9 cellular contexts compared by ENCODE assay signal in the genomic region with DNA sequence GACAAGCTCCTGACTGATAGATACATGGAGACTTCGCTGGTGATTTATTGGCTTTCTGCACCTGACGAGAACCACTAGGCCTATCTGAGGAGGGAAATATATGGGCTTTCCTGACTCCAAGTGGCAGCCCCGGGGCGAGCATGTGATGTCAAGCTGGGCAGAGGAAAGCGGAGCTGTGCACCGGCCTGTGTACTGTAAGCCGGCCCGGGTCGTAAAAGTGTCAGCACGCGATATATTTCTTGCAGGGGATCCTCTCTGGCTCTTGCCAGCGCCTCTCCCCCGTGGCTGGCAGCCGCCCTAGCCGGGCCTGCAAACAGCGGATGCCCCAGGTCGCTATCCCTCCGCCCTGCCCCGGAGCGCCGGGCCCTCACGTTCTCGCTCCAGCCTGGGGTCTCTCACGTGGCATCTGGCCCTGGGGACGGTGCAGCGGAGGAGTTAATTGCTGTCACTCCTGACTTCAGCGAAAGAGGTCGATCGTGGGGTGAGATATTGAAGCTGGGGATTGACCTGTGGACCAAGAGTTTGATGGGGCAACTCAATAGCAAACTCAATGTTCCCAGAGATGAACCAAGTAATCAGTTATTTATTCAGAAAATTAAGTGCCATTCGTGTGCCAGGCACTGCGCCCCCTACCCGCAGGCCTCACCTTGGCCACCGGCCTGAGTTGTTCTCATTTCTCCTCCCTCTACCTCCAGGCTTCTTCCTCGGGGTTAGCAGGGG. TPM values are rescaled to one million over a fixed set of nuclear protein-coding genes. Genes with fewer than 3 reads are reported as not detected.
DNase-seq lines count a peak whose midpoint lies in the region; ATAC-seq and TF ChIP-seq lines count a peak whose summit lies in the region.
"Had no signal": no experiment of that assay in that cellular context is flagged by ENCODE, and none has a peak within 500 bp of the region (broad histone marks: within the 10 kb centered on the region; RNA-seq: fewer than 3 reads in every experiment).

No MANE protein-coding gene starts in this region.

- no peak overlapping the region for H3K27ac Mint-ChIP-seq in endodermal cell

- no peaks in the 10 kb centered on the region for H4K20me1 ChIP-seq in DND-41 (ENCODE audit: insufficient read depth, low read length)

- WGBS in endodermal cell (ENCODE audit: insufficient coverage in 1 of 2, insufficient read length in 1 of 2), 2 experiments = 8 to 11% methylated on average over 8 to 34 of the region's 34 CpGs
- 5% methylated on average over 28 to 29 of the region's 34 CpGs for WGBS in mesodermal cell (ENCODE audit: insufficient coverage in 2 of 2), 2 experiments
- WGBS in stomach, 5 donors = 2 to 11% (median 8%) methylated on average over 27 to 34 of the region's 34 CpGs

- ATAC-seq in DND-41 (ENCODE audit: insufficient read depth, low read depth) = peak; percentile 52; the same call in 2 of the 3 replicates
- ATAC-seq in GM18867 (IDR thresholded peaks at IDR 0.05; ENCODE audit: unreplicated experiment) = no peak

- H3K27me3 ChIP-seq in DND-41 (ENCODE audit: insufficient read depth, low read length, poor library complexity) = peaks cover 4% of the 10 kb centered on the region
- H3K27me3 ChIP-seq in endodermal cell (ENCODE audit: control insufficient read depth, insufficient read depth, low read length, poor library complexity, severe bottlenecking) = peaks cover 18% of the 10 kb centered on the region
- H3K27me3 ChIP-seq in stomach = peaks cover 0 to 8% (median 6%) of the 10 kb centered on the region in 3 donors

- DNase-seq in DND-41 (no peak), KG1 (lab: John Stamatoyannopoulos, UW) (peak; percentile 3), endodermal cell (peak; percentile 87), stomach (peak; percentile 31), MV-4-11 (lab: John Stamatoyannopoulos, UW) (no peak)
- DNase-seq in activated CD4-positive, CD25-positive, alpha-beta regulatory T cell treated with anti-CD3 and anti-CD28 coated beads, Interleukin-2, amount 50 U/mL, for 72 hours = peak; percentile 33

- peak; percentile 25 for TF ChIP-seq CTCF in DND-41 (IDR thresholded peaks at IDR 0.05; ENCODE audit: borderline replicate concordance, extremely low read depth, low read length, poor library complexity, severe bottlenecking)
- peak; percentile 99 for TF ChIP-seq CTCF in endodermal cell (conservative IDR thresholded peaks at IDR 0.05)
- peak in 1 of 7 experiments; percentile 9 for TF ChIP-seq CTCF in stomach (IDR thresholded peaks at IDR 0.05)

- TF ChIP-seq POLR2A in stomach (IDR thresholded peaks at IDR 0.05) = no peak

- no peak overlapping the region for H3K4me3 ChIP-seq in DND-41 (ENCODE audit: low read depth in 1 of 2, low read length in 2 of 2)
- peak overlapping the region; percentile 74 for H3K4me3 ChIP-seq in endodermal cell (ENCODE audit: low read length)
- H3K4me3 ChIP-seq in mesodermal cell (ENCODE audit: extremely low read depth, insufficient read depth, low read length, poor library complexity, severe bottlenecking) = peak overlapping the region; percentile 25
- H3K4me3 ChIP-seq in stomach = peak overlapping the region; percentile 35 to 55 (median 46)

- H3K9me3 Mint-ChIP-seq in endodermal cell = no peaks in the 10 kb centered on the region

- no peaks in the 10 kb centered on the region for H3K9me3 ChIP-seq in DND-41 (ENCODE audit: insufficient read depth, low read length, severe bottlenecking)
- H3K9me3 ChIP-seq in endodermal cell (ENCODE audit: control insufficient read depth, low read length) = no peaks in the 10 kb centered on the region
- H3K9me3 ChIP-seq in mesodermal cell (ENCODE audit: control insufficient read depth, low read length) = no peaks in the 10 kb centered on the region
- H3K9me3 ChIP-seq in stomach = no peaks in the 10 kb centered on the region

- H3K9ac ChIP-seq in DND-41 (ENCODE audit: low read depth, low read length) (no peak overlapping the region), endodermal cell (ENCODE audit: extremely low read depth, low read length, poor library complexity, severe bottlenecking) (no peak overlapping the region)

- no peak for TF ChIP-seq EP300 in stomach (IDR thresholded peaks at IDR 0.05)

- no peak overlapping the region for H3K27ac ChIP-seq in DND-41 (ENCODE audit: low read length)
- no peak overlapping the region for H3K27ac ChIP-seq in endodermal cell (ENCODE audit: low read depth, low read length)
- H3K27ac ChIP-seq in mesodermal cell (ENCODE audit: low read depth, low read length, severe bottlenecking) = no peak overlapping the region
- no peak overlapping the region for H3K27ac ChIP-seq in stomach

- H3K4me1 ChIP-seq in DND-41 (ENCODE audit: insufficient read depth, low read length) (peaks cover 28% of the 10 kb centered on the region), endodermal cell (ENCODE audit: control insufficient read depth, insufficient read depth, low read length) (peaks cover 13% of the 10 kb centered on the region), mesodermal cell (ENCODE audit: control insufficient read depth, insufficient read depth, low read length, poor library complexity, severe bottlenecking) (no peaks in the 10 kb centered on the region), stomach (peaks cover 5 to 15% (median 13%) of the 10 kb centered on the region in 4 donors)

- H3K4me1 Mint-ChIP-seq in endodermal cell = peaks cover 32% of the 10 kb centered on the region

- peak overlapping the region; percentile 40 for H3K4me2 ChIP-seq in DND-41 (ENCODE audit: insufficient read depth, low read length)

- H3K36me3 ChIP-seq in DND-41 (ENCODE audit: insufficient read depth, low read length) = no peaks in the 10 kb centered on the region
- H3K36me3 ChIP-seq in endodermal cell (ENCODE audit: control insufficient read depth, insufficient read depth, low read length) = no peaks in the 10 kb centered on the region
- H3K36me3 ChIP-seq in mesodermal cell (ENCODE audit: control insufficient read depth, insufficient read depth, low read length) = no peaks in the 10 kb centered on the region
- no peaks in the 10 kb centered on the region for H3K36me3 ChIP-seq in stomach

- peaks cover 14% of the 10 kb centered on the region for H3K27me3 Mint-ChIP-seq in endodermal cell (ENCODE audit: insufficient read depth)

- H3K36me3 Mint-ChIP-seq in endodermal cell (ENCODE audit: low read depth) = no peaks in the 10 kb centered on the region

- no peaks in the 10 kb centered on the region for H3K79me2 ChIP-seq in DND-41 (ENCODE audit: insufficient read depth, low read length)

- peak overlapping the region; percentile 61 for H3K4me3 Mint-ChIP-seq in endodermal cell

- intact Hi-C loops in stomach (cut with DNase I; ENCODE audit: low total_unique reads) = no loop called here

- no peak overlapping the region for H2AFZ ChIP-seq in DND-41 (ENCODE audit: low read depth, low read length)

RNA-seq across cellular contexts. Expression of a gene that starts 41.0 kb away (rescaled TPM):
- total RNA-seq in endodermal cell (not detected), stomach (under 1 TPM in 1 of 5 donors, not detected in 4; 0.73 TPM)
- not detected for polyA plus RNA-seq in endodermal cell (2013, experiment 1 of 2)
- not detected for polyA plus RNA-seq in endodermal cell (2013, experiment 2 of 2)
- not detected for polyA plus RNA-seq in mesodermal cell (2013, experiment 1 of 2)
- not detected for polyA plus RNA-seq in mesodermal cell (2013, experiment 2 of 2)
- not detected for polyA plus RNA-seq in stomach
- total RNA-seq: HT1080 had no signal

Comparison
In these comparisons a context has a peak if more than half of its experiments do, and no peak if none do; other contexts are left out.
1. DNase-seq: peak in KG1 (single experiment), activated CD4-positive, CD25-positive, alpha-beta regulatory T cell treated with anti-CD3 and anti-CD28 coated beads, Interleukin-2, amount 50 U/mL, for 72 hours (single experiment), endodermal cell (single experiment) and stomach (single experiment); none in DND-41 (single experiment) and MV-4-11 (single experiment).
2. H3K4me3 ChIP-seq: peak in endodermal cell (single experiment), mesodermal cell (single experiment) and stomach (4 of 4); none in DND-41 (0 of 2).